ENCODE assay signal across 8 cellular contexts in genomic region chr6:121844898-121845297, GRCh38.
"Had no signal": no experiment of that assay in that cellular context is flagged by ENCODE, and none has a peak within 500 bp of the region (broad histone marks: within the 10 kb centered on the region; RNA-seq: fewer than 3 reads in every experiment).

No MANE protein-coding gene starts in this region.

- H3K36me3 ChIP-seq: HAP-1 had no signal

- H3K9me3 ChIP-seq: HAP-1 had no signal

- ATAC-seq: HCT116, HepG2 had no signal

- H3K27ac ChIP-seq: GM23248, HL-60 had no signal

- DNase-seq: GM23248, GOT3, H7, HFFc6 had no signal

- H3K9ac ChIP-seq: GM23248 had no signal

- H3K4me3 ChIP-seq: GM23248, HAP-1 had no signal
